ENCODE assay signal across 1 cellular context in the genomic region with DNA sequence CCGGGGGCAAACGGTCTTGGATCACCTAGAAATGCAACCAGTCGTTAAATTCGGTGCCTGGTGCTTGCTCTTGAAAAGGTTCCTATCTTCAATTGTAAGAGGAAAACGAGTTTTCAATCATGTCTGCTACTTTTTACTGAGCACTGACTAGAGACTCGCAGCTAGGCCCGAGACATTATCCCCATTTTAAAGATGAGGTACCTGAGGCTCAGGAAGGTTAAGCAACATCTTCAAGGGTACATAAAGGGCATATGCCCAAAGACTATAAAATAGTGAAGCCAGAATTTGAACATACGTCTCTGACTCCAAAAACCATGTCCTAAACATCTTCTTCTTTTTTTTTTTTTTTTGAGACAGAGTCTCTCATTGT.
TF ChIP-seq lines count a peak whose summit lies in the region.

No MANE protein-coding gene starts in this region.

TF ChIP-seq in A549, 52 proteins besides CTCF, POLR2A, EP300 and RAD21 (continued from another document):
- TF ChIP-seq TFCP2L1 (CRISPR knock-in tag; IDR thresholded peaks at IDR 0.05), result no peak
- TF ChIP-seq FOSL2 (IDR thresholded peaks at IDR 0.05), result no peak
- no peak for TF ChIP-seq FOSL2 (CRISPR knock-in tag; IDR thresholded peaks at IDR 0.05)
- no peak for TF ChIP-seq ZSCAN20 (CRISPR knock-in tag; IDR thresholded peaks at IDR 0.05)
- TF ChIP-seq KDM5A (IDR thresholded peaks at IDR 0.05), result no peak
